In genomic region chr19:42450314-42450934, GRCh38 we compare ENCODE assay signal across 8 cellular contexts. TPM values are rescaled to one million over a fixed set of nuclear protein-coding genes. Genes with fewer than 3 reads are reported as not detected.
DNase-seq lines count a peak whose midpoint lies in the region; ATAC-seq and TF ChIP-seq lines count a peak whose summit lies in the region.

No MANE protein-coding gene starts in this region.

- no peaks in the 10 kb centered on the region for H3K79me1 ChIP-seq in mesenchymal stem cell (replicated peaks; ENCODE audit: low read length, poor library complexity, severe bottlenecking)

- no peak overlapping the region for H2AK5ac ChIP-seq in mesenchymal stem cell (ENCODE audit: low read length, severe bottlenecking)

- no peaks in the 10 kb centered on the region for H3K36me3 Mint-ChIP-seq in activated CD4-positive, alpha-beta memory T cell treated with anti-CD3 and anti-CD28 coated beads, Interleukin-2, amount 10 ng/mL, durations not matched to agents 7 days and 5 days (ENCODE audit: low read depth)

- no peak overlapping the region for H4K91ac ChIP-seq in mesenchymal stem cell (ENCODE audit: low read length)

- POLR2A ChIA-PET in AG04449 (lab: Yijun Ruan, JAX), result no interaction called here
- POLR2A ChIA-PET in activated CD4-positive, alpha-beta memory T cell treated with anti-CD3 and anti-CD28 coated beads, Interleukin-2, amount 10 ng/mL, durations not matched to agents 7 days and 5 days (lab: Charles Lee), result interaction anchor here (0.8 to 4.0 kb wide), 9 partner anchors 9 to 87 kb away, joined by 3 to 41 read pairs (median 4); partner anchors contain the start of gene CEACAM1

- no peak overlapping the region for H3K4ac ChIP-seq in mesenchymal stem cell (ENCODE audit: low read depth in 1 of 2, low read length in 2 of 2)

- no peaks in the 10 kb centered on the region for H3K27me3 Mint-ChIP-seq in activated CD4-positive, alpha-beta memory T cell treated with anti-CD3 and anti-CD28 coated beads, Interleukin-2, amount 10 ng/mL, durations not matched to agents 7 days and 5 days

- H3K4me2 ChIP-seq in mesenchymal stem cell (ENCODE audit: low read length, poor library complexity, severe bottlenecking), result no peak overlapping the region

- H3K4me1 ChIP-seq in effector memory CD4-positive, alpha-beta T cell (ENCODE audit: control insufficient read depth, insufficient read depth, low read length, poor library complexity, severe bottlenecking), result peaks cover 12% of the 10 kb centered on the region
- no peaks in the 10 kb centered on the region for H3K4me1 ChIP-seq in mesenchymal stem cell (ENCODE audit: control insufficient read depth, insufficient read depth, low read depth, low read length)

- ATAC-seq in GM18517 (IDR thresholded peaks at IDR 0.05; ENCODE audit: unreplicated experiment) (peak; percentile 84), HG03457 (IDR thresholded peaks at IDR 0.05; ENCODE audit: unreplicated experiment) (peak; percentile 78)

- CTCF ChIA-PET in AG04449 (lab: Yijun Ruan, JAX), result interaction anchor here (0.7 to 10.2 kb wide), 31 partner anchors 9 to 146 kb away, joined by 3 to 170 read pairs (median 6); partner anchors contain the start of genes CEACAM1 and CXCL17
- CTCF ChIA-PET in activated CD4-positive, alpha-beta memory T cell treated with anti-CD3 and anti-CD28 coated beads, Interleukin-2, amount 10 ng/mL, durations not matched to agents 7 days and 5 days (lab: Charles Lee), result interaction anchor here (0.6 to 7.7 kb wide), 38 partner anchors 8 to 318 kb away, joined by 3 to 198 read pairs (median 5); partner anchors contain the start of genes CEACAM1 and POU2F2

- no peak overlapping the region for H3K23ac ChIP-seq in mesenchymal stem cell (ENCODE audit: low read length in 2 of 2)

- no peak overlapping the region for H2BK15ac ChIP-seq in mesenchymal stem cell (ENCODE audit: low read depth, poor library complexity, severe bottlenecking)

- H3K4me3 Mint-ChIP-seq in activated CD4-positive, alpha-beta memory T cell treated with anti-CD3 and anti-CD28 coated beads, Interleukin-2, amount 10 ng/mL, durations not matched to agents 7 days and 5 days, result no peak overlapping the region

- no peaks in the 10 kb centered on the region for H3K27me3 ChIP-seq in effector memory CD4-positive, alpha-beta T cell (replicated peaks; ENCODE audit: control insufficient read depth, insufficient read depth, low read length, poor library complexity, severe bottlenecking)
- peaks cover 43 to 60% of the 10 kb centered on the region in 2 experiments for H3K27me3 ChIP-seq in mesenchymal stem cell (ENCODE audit: control insufficient read depth in 1 of 2, insufficient read depth in 1 of 2, low read length in 2 of 2)

- peak; percentile 19 for DNase-seq in AG04449 (ENCODE audit: low read depth, low spot score)
- peak; percentile 82 for DNase-seq in NCI-H748 treated with DMSO at 0.1 percent for 48 hours (lab: John Stamatoyannopoulos, UW)
- DNase-seq in activated CD4-positive, alpha-beta memory T cell treated with anti-CD3 and anti-CD28 coated beads, Interleukin-2, amount 10 ng/mL, durations not matched to agents 7 days and 5 days, result peak; percentile 87
- DNase-seq in effector memory CD4-positive, alpha-beta T cell, result peak; percentile 66 to 77 (median 67)
- DNase-seq in mesenchymal stem cell, result peak; percentile 76
- peak; percentile 39 to 63 for DNase-seq in stimulated activated CD8-positive, alpha-beta memory T cell treated with anti-CD3 and anti-CD28 coated beads, Interleukin-15, amount 100 ng/mL, for 4 hours (ENCODE audit: low read depth in 2 of 2)

- H3K27ac Mint-ChIP-seq in activated CD4-positive, alpha-beta memory T cell treated with anti-CD3 and anti-CD28 coated beads, Interleukin-2, amount 10 ng/mL, durations not matched to agents 7 days and 5 days, result no peak overlapping the region

- no peak overlapping the region for H3K18ac ChIP-seq in mesenchymal stem cell (ENCODE audit: low read depth in 1 of 2, low read length in 2 of 2)

- no peaks in the 10 kb centered on the region for H3K9me3 Mint-ChIP-seq in activated CD4-positive, alpha-beta memory T cell treated with anti-CD3 and anti-CD28 coated beads, Interleukin-2, amount 10 ng/mL, durations not matched to agents 7 days and 5 days

- H3K36me3 ChIP-seq in effector memory CD4-positive, alpha-beta T cell (ENCODE audit: control insufficient read depth, insufficient read depth, low read length), result no peaks in the 10 kb centered on the region
- H3K36me3 ChIP-seq in mesenchymal stem cell (ENCODE audit: control insufficient read depth in 1 of 2, insufficient read depth in 2 of 2, low read depth in 1 of 2, low read length in 2 of 2), result no peaks in the 10 kb centered on the region

- no peak overlapping the region for H2BK5ac ChIP-seq in mesenchymal stem cell (ENCODE audit: low read depth, low read length, poor library complexity, severe bottlenecking)

- no peaks in the 10 kb centered on the region for H3K9me3 ChIP-seq in effector memory CD4-positive, alpha-beta T cell (ENCODE audit: control insufficient read depth, low read length)
- no peaks in the 10 kb centered on the region for H3K9me3 ChIP-seq in mesenchymal stem cell (ENCODE audit: control insufficient read depth, low read length)

- H3K9ac ChIP-seq in mesenchymal stem cell (ENCODE audit: low read length), result no peak overlapping the region

- no peak overlapping the region for H3K4me3 ChIP-seq in AG04449 (ENCODE audit: low read depth, low read length)
- no peak overlapping the region for H3K4me3 ChIP-seq in effector memory CD4-positive, alpha-beta T cell (ENCODE audit: insufficient read depth, low read depth, low read length, poor library complexity, severe bottlenecking)
- H3K4me3 ChIP-seq in mesenchymal stem cell (ENCODE audit: insufficient read depth in 1 of 2, low read depth in 1 of 2, low read length in 2 of 2), result no peak overlapping the region

- peak overlapping the region; percentile 77 for H3K27ac ChIP-seq in effector memory CD4-positive, alpha-beta T cell (ENCODE audit: insufficient read depth, low read length, poor library complexity, severe bottlenecking)
- no peak overlapping the region for H3K27ac ChIP-seq in mesenchymal stem cell (ENCODE audit: low read length, poor library complexity, severe bottlenecking)

- 0% methylated on average over 3 of the region's 3 CpGs for WGBS in mesenchymal stem cell

- H3K14ac ChIP-seq in mesenchymal stem cell (ENCODE audit: low read length in 2 of 2), result no peak overlapping the region

- H2BK12ac ChIP-seq in mesenchymal stem cell (ENCODE audit: low read length in 2 of 2), result no peak overlapping the region

- H4K8ac ChIP-seq in mesenchymal stem cell (ENCODE audit: low read length), result no peak overlapping the region

- no peak overlapping the region for H2BK120ac ChIP-seq in mesenchymal stem cell (ENCODE audit: low read depth, low read length)

- H2AFZ ChIP-seq in mesenchymal stem cell (ENCODE audit: low read depth, low read length), result no peak overlapping the region

- peak; percentile 78 for TF ChIP-seq CTCF in AG04449 (IDR thresholded peaks at IDR 0.05; ENCODE audit: insufficient read depth, low read length, missing control alignments)

- H3K4me1 Mint-ChIP-seq in activated CD4-positive, alpha-beta memory T cell treated with anti-CD3 and anti-CD28 coated beads, Interleukin-2, amount 10 ng/mL, durations not matched to agents 7 days and 5 days, result peaks cover 35% of the 10 kb centered on the region

RNA-seq across cellular contexts. Expression of gene CXCL17, which starts 7.7 kb away (rescaled TPM):
- total RNA-seq in activated CD4-positive, alpha-beta memory T cell treated with anti-CD3 and anti-CD28 coated beads, Interleukin-2, amount 10 ng/mL, durations not matched to agents 7 days and 5 days, result not detected
- not detected for polyA plus RNA-seq in mesenchymal stem cell (2013, experiment 1 of 2)
- polyA plus RNA-seq in mesenchymal stem cell (2013, experiment 2 of 2), result not detected

RNA-seq across cellular contexts. Expression of gene LIPE, which starts 23.2 kb away (rescaled TPM):
- total RNA-seq in activated CD4-positive, alpha-beta memory T cell treated with anti-CD3 and anti-CD28 coated beads, Interleukin-2, amount 10 ng/mL, durations not matched to agents 7 days and 5 days, result 10 to 100 TPM; 34.7 to 37.2 TPM
- polyA plus RNA-seq in mesenchymal stem cell (2013, experiment 1 of 2), result 1.6 TPM
- polyA plus RNA-seq in mesenchymal stem cell (2013, experiment 2 of 2), result 2.0 TPM

Comparison
In these comparisons a context has a peak if more than half of its experiments do, and no peak if none do; other contexts are left out.
1. DNase-seq: peak in every context shown above with its lines; median percentile 87 in activated CD4-positive, alpha-beta memory T cell treated with anti-CD3 and anti-CD28 coated beads, Interleukin-2, amount 10 ng/mL, durations not matched to agents 7 days and 5 days; 82 in NCI-H748 treated with DMSO at 0.1 percent for 48 hours; 76 in mesenchymal stem cell; 67 in effector memory CD4-positive, alpha-beta T cell; 51 in stimulated activated CD8-positive, alpha-beta memory T cell treated with anti-CD3 and anti-CD28 coated beads, Interleukin-15, amount 100 ng/mL, for 4 hours; 19 in AG04449.